Comparison of ENCODE assay signal across 22 cellular contexts in genomic region chr2:217016829-217017228, GRCh38.
DNase-seq lines count a peak whose midpoint lies in the region; ATAC-seq, FAIRE-seq and TF ChIP-seq lines count a peak whose summit lies in the region.
"Had no signal": no experiment of that assay in that cellular context is flagged by ENCODE, and none has a peak within 500 bp of the region (broad histone marks: within the 10 kb centered on the region; RNA-seq: fewer than 3 reads in every experiment).

No MANE protein-coding gene starts in this region.

- peak; percentile 85 for ATAC-seq in left ventricle myocardium superior
- ATAC-seq: CD8-positive, alpha-beta T cell had no signal

- H3K9me3 ChIP-seq in vagina: no peaks in the 10 kb centered on the region
- no peaks in the 10 kb centered on the region for H3K9me3 ChIP-seq in CD4-positive, alpha-beta memory T cell (ENCODE audit: control insufficient read depth in 1 of 2, low read length in 2 of 2)
- H3K9me3 ChIP-seq: BE2C, Peyer's patch had no signal

- H3K4me3 ChIP-seq in vagina: no peak overlapping the region
- H3K4me3 ChIP-seq in CD4-positive, alpha-beta memory T cell (ENCODE audit: low read length in 2 of 2): no peak overlapping the region
- H3K4me3 ChIP-seq: Peyer's patch had no signal

- no peaks in the 10 kb centered on the region for H3K4me1 ChIP-seq in vagina
- H3K4me1 ChIP-seq in CD4-positive, alpha-beta memory T cell (ENCODE audit: insufficient read depth, low read length): no peaks in the 10 kb centered on the region
- H3K4me1 ChIP-seq: BE2C, Peyer's patch had no signal

- POLR2A ChIA-PET in CD4-positive, alpha-beta memory T cell (lab: Charles Lee; ENCODE audit: partially characterized antibody): no interaction called here

- no peaks in the 10 kb centered on the region for H3K27me3 ChIP-seq in vagina
- no peaks in the 10 kb centered on the region for H3K27me3 ChIP-seq in CD4-positive, alpha-beta memory T cell (ENCODE audit: insufficient read depth, low read length)
- H3K27me3 ChIP-seq: BE2C, Peyer's patch had no signal

- intact Hi-C loops in activated naive CD4-positive, alpha-beta T cell treated with anti-CD3 and anti-CD28 coated beads for 36 hours (cut with micrococcal nuclease): no loop called here
- intact Hi-C loops in left ventricle myocardium superior (cut with micrococcal nuclease) (no loop called here), vagina (cut with DNase I) (no loop called here)
- intact Hi-C loops in CD4-positive, alpha-beta memory T cell (cut with micrococcal nuclease): no loop called here

- peaks cover 39% of the 10 kb centered on the region for H3K27me3 Mint-ChIP-seq in activated naive CD4-positive, alpha-beta T cell treated with anti-CD3 and anti-CD28 coated beads, Interleukin-2, amount 10 ng/mL, durations not matched to agents 7 days and 5 days
- H3K27me3 Mint-ChIP-seq in activated naive CD4-positive, alpha-beta T cell treated with anti-CD3 and anti-CD28 coated beads for 36 hours (ENCODE audit: low read depth): peaks cover 27% of the 10 kb centered on the region
- H3K27me3 Mint-ChIP-seq in CD4-positive, alpha-beta memory T cell: peaks cover 14 to 25% of the 10 kb centered on the region in 2 donors

- peak overlapping the region; percentile 5 for H3K27ac ChIP-seq in vagina
- H3K27ac ChIP-seq in CD4-positive, alpha-beta memory T cell (ENCODE audit: low read depth, low read length): no peak overlapping the region
- H3K27ac ChIP-seq: Peyer's patch had no signal

- no peak for DNase-seq in activated naive CD4-positive, alpha-beta T cell treated with anti-CD3 and anti-CD28 coated beads, Interleukin-2, amount 10 ng/mL, durations not matched to agents 7 days and 5 days
- no peak for DNase-seq in activated naive CD4-positive, alpha-beta T cell treated with anti-CD3 and anti-CD28 coated beads for 36 hours
- no peak for DNase-seq in left ventricle myocardium superior
- DNase-seq in vagina (ENCODE audit: extremely low spot score in 2 of 2): peak in 1 of 2 donors; percentile 28
- no peak for DNase-seq in DMS 273 treated with DMSO at 0.1 percent for 48 hours (lab: John Stamatoyannopoulos, UW)
- no peak for DNase-seq in CD4-positive, alpha-beta memory T cell
- no peak for DNase-seq in NCI-H2107 treated with DMSO at 0.1 percent for 48 hours (lab: John Stamatoyannopoulos, UW; ENCODE audit: unreplicated experiment)
- DNase-seq: 8988T; BE2C; Calu3; CD8-positive, alpha-beta T cell; DMS53; KBM-7; NCI-H1105; NCI-H2081; NCI-H446 treated with DMSO at 0.1 percent for 48 hours; NCI-H69; Peyer's patch; SHP77 had no signal

- peak overlapping the region; percentile 65 for H3K27ac Mint-ChIP-seq in activated naive CD4-positive, alpha-beta T cell treated with anti-CD3 and anti-CD28 coated beads, Interleukin-2, amount 10 ng/mL, durations not matched to agents 7 days and 5 days
- no peak overlapping the region for H3K27ac Mint-ChIP-seq in activated naive CD4-positive, alpha-beta T cell treated with anti-CD3 and anti-CD28 coated beads for 36 hours
- H3K27ac Mint-ChIP-seq in CD4-positive, alpha-beta memory T cell: no peak overlapping the region
- H3K27ac Mint-ChIP-seq: CD8-positive, alpha-beta T cell had no signal

- H3K4me1 Mint-ChIP-seq in activated naive CD4-positive, alpha-beta T cell treated with anti-CD3 and anti-CD28 coated beads, Interleukin-2, amount 10 ng/mL, durations not matched to agents 7 days and 5 days: no peaks in the 10 kb centered on the region
- no peaks in the 10 kb centered on the region for H3K4me1 Mint-ChIP-seq in activated naive CD4-positive, alpha-beta T cell treated with anti-CD3 and anti-CD28 coated beads for 36 hours (ENCODE audit: low read depth)
- no peaks in the 10 kb centered on the region for H3K4me1 Mint-ChIP-seq in CD4-positive, alpha-beta memory T cell

- CTCF ChIA-PET in activated naive CD4-positive, alpha-beta T cell treated with anti-CD3 and anti-CD28 coated beads, Interleukin-2, amount 10 ng/mL, durations not matched to agents 7 days and 5 days (lab: Charles Lee): interaction anchor here (1.0 kb wide), 1 partner anchor 149 kb away, joined by 3 read pairs; no protein-coding TSS in a partner anchor
- CTCF ChIA-PET in activated naive CD4-positive, alpha-beta T cell treated with anti-CD3 and anti-CD28 coated beads for 36 hours (lab: Charles Lee): no interaction called here
- CTCF ChIA-PET in CD4-positive, alpha-beta memory T cell (lab: Charles Lee; ENCODE audit: partially characterized antibody): no interaction called here

- no peaks in the 10 kb centered on the region for H3K36me3 ChIP-seq in vagina
- H3K36me3 ChIP-seq in CD4-positive, alpha-beta memory T cell (ENCODE audit: insufficient read depth, low read length): no peaks in the 10 kb centered on the region
- H3K36me3 ChIP-seq: BE2C, Peyer's patch had no signal

- no peaks in the 10 kb centered on the region for H3K9me3 Mint-ChIP-seq in activated naive CD4-positive, alpha-beta T cell treated with anti-CD3 and anti-CD28 coated beads, Interleukin-2, amount 10 ng/mL, durations not matched to agents 7 days and 5 days
- no peaks in the 10 kb centered on the region for H3K9me3 Mint-ChIP-seq in activated naive CD4-positive, alpha-beta T cell treated with anti-CD3 and anti-CD28 coated beads for 36 hours
- peaks cover 0 to 13% (median 3%) of the 10 kb centered on the region in 8 donors for H3K9me3 Mint-ChIP-seq in CD4-positive, alpha-beta memory T cell
- H3K9me3 Mint-ChIP-seq: CD8-positive, alpha-beta T cell had no signal

- H3K4me3 Mint-ChIP-seq in activated naive CD4-positive, alpha-beta T cell treated with anti-CD3 and anti-CD28 coated beads, Interleukin-2, amount 10 ng/mL, durations not matched to agents 7 days and 5 days: no peak overlapping the region
- H3K4me3 Mint-ChIP-seq in activated naive CD4-positive, alpha-beta T cell treated with anti-CD3 and anti-CD28 coated beads for 36 hours: no peak overlapping the region
- H3K4me3 Mint-ChIP-seq in CD4-positive, alpha-beta memory T cell: no peak overlapping the region
- H3K4me3 Mint-ChIP-seq: CD8-positive, alpha-beta T cell had no signal

- TF ChIP-seq POLR2A in vagina (IDR thresholded peaks at IDR 0.05): no peak

- TF ChIP-seq CTCF in vagina (IDR thresholded peaks at IDR 0.05): no peak

- peak; percentile 92 for FAIRE-seq in endometrium (lab: Jason Lieb, UNC)
- FAIRE-seq: GM12892, GM18507 had no signal

- no peaks in the 10 kb centered on the region for H3K36me3 Mint-ChIP-seq in activated naive CD4-positive, alpha-beta T cell treated with anti-CD3 and anti-CD28 coated beads, Interleukin-2, amount 10 ng/mL, durations not matched to agents 7 days and 5 days
- no peaks in the 10 kb centered on the region for H3K36me3 Mint-ChIP-seq in activated naive CD4-positive, alpha-beta T cell treated with anti-CD3 and anti-CD28 coated beads for 36 hours (ENCODE audit: low read depth)
- H3K36me3 Mint-ChIP-seq in CD4-positive, alpha-beta memory T cell: no peaks in the 10 kb centered on the region
- H3K36me3 Mint-ChIP-seq: CD8-positive, alpha-beta T cell had no signal
